Comparison of ENCODE assay signal across 8 cellular contexts in the genomic region with DNA sequence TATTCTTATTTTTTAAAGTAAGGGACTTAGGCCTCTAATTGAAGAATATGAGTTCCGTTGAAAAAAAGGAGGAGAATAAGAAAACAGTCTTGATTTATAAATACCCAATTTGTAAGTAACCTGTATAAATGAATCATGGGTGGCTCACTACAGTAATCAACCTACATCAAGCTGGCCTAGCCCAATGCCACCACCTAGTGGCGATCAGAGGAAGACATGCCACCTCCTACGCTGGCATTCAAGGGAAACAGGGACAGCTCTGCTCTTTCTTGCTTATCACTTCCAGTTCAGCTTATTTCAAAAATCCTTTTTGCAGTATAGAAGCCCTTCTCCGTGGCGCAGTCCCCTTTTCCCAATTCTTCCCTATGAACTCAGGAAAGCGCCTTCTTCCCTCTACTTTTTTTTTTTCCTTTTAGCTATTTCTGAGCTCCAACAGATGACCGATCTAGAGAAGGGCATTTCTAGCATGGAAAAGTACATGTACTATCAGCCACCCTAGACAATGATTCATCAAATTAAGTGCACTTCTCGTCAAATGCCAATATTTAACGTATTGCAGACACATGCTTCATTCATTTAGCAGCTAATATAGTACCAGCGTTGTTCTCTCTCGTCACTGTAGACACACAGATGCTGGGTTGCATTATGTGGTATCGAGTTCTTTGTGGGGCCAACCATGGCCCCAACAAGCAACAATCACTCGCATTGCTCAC. TPM values are rescaled to one million over a fixed set of nuclear protein-coding genes. Genes with fewer than 3 reads are reported as not detected.
A peak's percentile ranks its signal among the peaks of the same experiment; 100 is the strongest.
DNase-seq lines count a peak whose midpoint lies in the region; ATAC-seq and TF ChIP-seq lines count a peak whose summit lies in the region.

No MANE protein-coding gene starts in this region.

- intact Hi-C loops in lower lobe of right lung (cut with DNase I), result no loop called here

- ATAC-seq in GM19043 (IDR thresholded peaks at IDR 0.05; ENCODE audit: low read depth, unreplicated experiment), result peak; percentile 90
- peak; percentile 98 for ATAC-seq in HG03280 (IDR thresholded peaks at IDR 0.05; ENCODE audit: unreplicated experiment)
- peak; percentile 94 to 95 for ATAC-seq in lower lobe of right lung

- H3K4me3 ChIP-seq in coronary artery (no peak overlapping the region), lower lobe of right lung (no peak overlapping the region)

- peaks cover 11% of the 10 kb centered on the region for H3K4me1 ChIP-seq in lower lobe of right lung

- peak overlapping the region in 1 of 2 donors; percentile 52 for H3K27ac ChIP-seq in coronary artery
- H3K27ac ChIP-seq in lower lobe of right lung, result no peak overlapping the region

- peaks cover 5% of the 10 kb centered on the region for H3K27me3 ChIP-seq in lower lobe of right lung (ENCODE audit: low read depth)

- H3K9me3 ChIP-seq in lower lobe of right lung, result no peaks in the 10 kb centered on the region

- H3K36me3 ChIP-seq in lower lobe of right lung, result no peaks in the 10 kb centered on the region

- DNase-seq in C1 segment of cervical spinal cord (lab: John Stamatoyannopoulos, UW) (peak in 11 of 14 donors; percentile 4 to 45 (median 33)), NCI-H2227 (lab: John Stamatoyannopoulos, UW; ENCODE audit: unreplicated experiment) (peak; percentile 72), coronary artery (ENCODE audit: low spot score) (no peak), lower lobe of right lung (peak; percentile 68)
- DNase-seq in activated CD4-positive, alpha-beta T cell treated with anti-CD3 and anti-CD28 coated beads for 1 hour, result peak; percentile 28
- DNase-seq in stimulated activated CD8-positive, alpha-beta memory T cell treated with anti-CD3 and anti-CD28 coated beads, Interleukin-15, amount 100 ng/mL, for 24 hours (ENCODE audit: low read depth), result peak; percentile 3

- peak; percentile 78 for TF ChIP-seq CTCF in coronary artery (IDR thresholded peaks at IDR 0.05)
- TF ChIP-seq CTCF in lower lobe of right lung (IDR thresholded peaks at IDR 0.05), result peak; percentile 89

RNA-seq across cellular contexts. Expression of gene PTPN3, which starts 28.3 kb away (rescaled TPM):
- 13.4 TPM for total RNA-seq in lower lobe of right lung
